In genomic region chr7:101237206-101238067, GRCh38 we compare ENCODE assay signal across 9 cellular contexts. TPM values are rescaled to one million over a fixed set of nuclear protein-coding genes. Genes with fewer than 3 reads are reported as not detected.
DNase-seq lines count a peak whose midpoint lies in the region; ATAC-seq and TF ChIP-seq lines count a peak whose summit lies in the region.
"Had no signal": no experiment of that assay in that cellular context is flagged by ENCODE, and none has a peak within 500 bp of the region (broad histone marks: within the 10 kb centered on the region; RNA-seq: fewer than 3 reads in every experiment).

TSS of gene CLDN15 (minus strand) at chr7:101237802. CDS start at chr7:101237581, 221 bp downstream.

- H2AFZ ChIP-seq in ACC112 (ENCODE audit: low read length, unreplicated experiment): no peak within 1 kb of the TSS
- H2AFZ ChIP-seq in PC-3 (ENCODE audit: low read length): no peak within 1 kb of the TSS

- H3K4me3 ChIP-seq in ACC112 (ENCODE audit: low read depth, low read length) (peak within 1 kb of the TSS; percentile 45; the same call in 1 of the 2 replicates), NT2/D1 (ENCODE audit: insufficient read length, low read depth) (no peak within 1 kb of the TSS), esophagus muscularis mucosa (peak within 1 kb of the TSS; percentile 12 to 52 (median 38)), PC-3 (ENCODE audit: low read length) (no peak within 1 kb of the TSS)

- no peaks in the 10 kb centered on the region for H3K9me2 ChIP-seq in PC-3 (replicated peaks; ENCODE audit: low read length)

- no peak for ATAC-seq in natural killer cell treated with Interleukin-12 subunit alpha and Interleukin-12 subunit beta and Interleukin-15 and Interleukin-18, amount 100 ng/mL, for 72 hours
- ATAC-seq in GM18867 (IDR thresholded peaks at IDR 0.05; ENCODE audit: unreplicated experiment): no peak
- no peak for ATAC-seq in PC-3

- no peak for TF ChIP-seq EP300 in esophagus muscularis mucosa (IDR thresholded peaks at IDR 0.05)

- no peaks in the 10 kb centered on the region for H4K20me1 ChIP-seq in PC-3 (ENCODE audit: low read length)

- no peaks in the 10 kb centered on the region for H3K36me3 Mint-ChIP-seq in natural killer cell treated with Interleukin-12 subunit alpha and Interleukin-12 subunit beta and Interleukin-15 and Interleukin-18, amount 100 ng/mL, for 72 hours

- no peak for TF ChIP-seq CTCF in esophagus muscularis mucosa (IDR thresholded peaks at IDR 0.05)
- no peak for TF ChIP-seq CTCF in PC-3 (conservative IDR thresholded peaks at IDR 0.05; ENCODE audit: low read depth, low read length)

- intact Hi-C loops in esophagus muscularis mucosa (cut with DNase I): no loop called here
- intact Hi-C loops in PC-3 (cut with micrococcal nuclease): no loop called here

- H3K27ac ChIP-seq in ACC112 (ENCODE audit: low read depth, low read length): peak within 1 kb of the TSS; percentile 58
- peak within 1 kb of the TSS; percentile 74 to 98 (median 80) for H3K27ac ChIP-seq in esophagus muscularis mucosa (replicated peaks in 1 of 4)
- H3K27ac ChIP-seq in PC-3 (ENCODE audit: low read length): no peak within 1 kb of the TSS

- H3K27me3 ChIP-seq in ACC112 (ENCODE audit: insufficient read depth, low read length) (no peaks in the 10 kb centered on the region), NT2/D1 (ENCODE audit: insufficient read depth, insufficient read length) (no peaks in the 10 kb centered on the region), esophagus muscularis mucosa (peaks cover 0 to 3% (median 0%) of the 10 kb centered on the region in 4 donors), PC-3 (ENCODE audit: low read length) (no peaks in the 10 kb centered on the region)

- CTCF ChIA-PET in PC-3 (lab: Charles Lee): no interaction called here

- no peaks in the 10 kb centered on the region for H3K27me3 Mint-ChIP-seq in natural killer cell treated with Interleukin-12 subunit alpha and Interleukin-12 subunit beta and Interleukin-15 and Interleukin-18, amount 100 ng/mL, for 72 hours

- POLR2A ChIA-PET in PC-3 (lab: Charles Lee; ENCODE audit: unreplicated experiment): interaction anchor here (0.5 to 0.6 kb wide), 2 partner anchors 34 to 645 kb away, joined by 3 to 5 read pairs; no protein-coding TSS in a partner anchor

- H3K4me3 Mint-ChIP-seq in natural killer cell treated with Interleukin-12 subunit alpha and Interleukin-12 subunit beta and Interleukin-15 and Interleukin-18, amount 100 ng/mL, for 72 hours: no peak within 1 kb of the TSS

- no peaks in the 10 kb centered on the region for H3F3A ChIP-seq in PC-3 (ENCODE audit: low read length, unreplicated experiment)

- H3K9me3 Mint-ChIP-seq in natural killer cell treated with Interleukin-12 subunit alpha and Interleukin-12 subunit beta and Interleukin-15 and Interleukin-18, amount 100 ng/mL, for 72 hours: no peaks in the 10 kb centered on the region

- no peaks in the 10 kb centered on the region for H3K4me1 Mint-ChIP-seq in natural killer cell treated with Interleukin-12 subunit alpha and Interleukin-12 subunit beta and Interleukin-15 and Interleukin-18, amount 100 ng/mL, for 72 hours (ENCODE audit: low read depth in 2 of 2)

- no peak within 1 kb of the TSS for H3K27ac Mint-ChIP-seq in natural killer cell treated with Interleukin-12 subunit alpha and Interleukin-12 subunit beta and Interleukin-15 and Interleukin-18, amount 100 ng/mL, for 72 hours

- H3K79me2 ChIP-seq in ACC112 (ENCODE audit: control insufficient read depth, insufficient read depth, low read length, unreplicated experiment) (peaks cover 5% of the 10 kb centered on the region), PC-3 (ENCODE audit: low read length) (no peaks in the 10 kb centered on the region)

- H3K9me3 ChIP-seq in NT2/D1 (ENCODE audit: insufficient read depth, low read length) (no peaks in the 10 kb centered on the region), esophagus muscularis mucosa (no peaks in the 10 kb centered on the region), PC-3 (ENCODE audit: low read length) (no peaks in the 10 kb centered on the region)

- H3K4me2 ChIP-seq in PC-3 (ENCODE audit: low read length): no peak within 1 kb of the TSS

- H3K9ac ChIP-seq in NT2/D1 (ENCODE audit: insufficient read length, low read depth): peak within 1 kb of the TSS; percentile 18
- H3K9ac ChIP-seq in PC-3 (ENCODE audit: low read length): no peak within 1 kb of the TSS

- H3K36me3 ChIP-seq in ACC112 (ENCODE audit: insufficient read depth, low read length) (no peaks in the 10 kb centered on the region), NT2/D1 (ENCODE audit: insufficient read depth, insufficient read length, low read length) (peaks cover 34% of the 10 kb centered on the region), esophagus muscularis mucosa (peaks cover 6 to 46% (median 35%) of the 10 kb centered on the region in 4 donors), PC-3 (ENCODE audit: low read depth, low read length) (no peaks in the 10 kb centered on the region)

- DNase-seq in NT2/D1 (ENCODE audit: low read depth, low spot score): no peak
- DNase-seq in esophagus muscularis mucosa (ENCODE audit: extremely low spot score): peak; percentile 93
- no peak for DNase-seq in natural killer cell treated with Interleukin-12 subunit alpha and Interleukin-12 subunit beta and Interleukin-15 and Interleukin-18, amount 100 ng/mL, for 72 hours (ENCODE audit: low spot score)
- no peak for DNase-seq in HuH-7.5 (ENCODE audit: low spot score)
- no peak for DNase-seq in SKM-1 (lab: John Stamatoyannopoulos, UW; ENCODE audit: unreplicated experiment)
- DNase-seq in PC-3: no peak
- DNase-seq: DMS79 had no signal

- peaks cover 15% of the 10 kb centered on the region for H3K4me1 ChIP-seq in ACC112 (ENCODE audit: control insufficient read depth, insufficient read depth, low read length, unreplicated experiment)
- H3K4me1 ChIP-seq in NT2/D1 (ENCODE audit: insufficient read depth, insufficient read length): peaks cover 10% of the 10 kb centered on the region
- peaks cover 47 to 61% (median 58%) of the 10 kb centered on the region in 4 donors for H3K4me1 ChIP-seq in esophagus muscularis mucosa
- H3K4me1 ChIP-seq in PC-3 (ENCODE audit: insufficient read depth, low read length): no peaks in the 10 kb centered on the region; the same call in 1 of the 2 replicates

- WGBS in esophagus muscularis mucosa: 23% methylated on average over 6 of the region's 31 CpGs

- no peak for TF ChIP-seq POLR2A in esophagus muscularis mucosa (IDR thresholded peaks at IDR 0.05; ENCODE audit: low read depth)

- no TSS peak for BruUV-seq in PC-3 (replicated peaks; lab: Mats Ljungman, UMichigan)

RNA-seq across cellular contexts. Expression of gene CLDN15, which starts in this region (rescaled TPM):
- total RNA-seq in esophagus muscularis mucosa: 1 to 10 TPM; 5.3 to 9.1 (median 6.4) TPM
- total RNA-seq in natural killer cell treated with Interleukin-12 subunit alpha and Interleukin-12 subunit beta and Interleukin-15 and Interleukin-18, amount 100 ng/mL, for 72 hours: 10 to 100 TPM; 16.6 to 34.0 TPM
- 6.7 and 9.9 TPM in 2 replicates for total RNA-seq in PC-3 (2014; rRNA removed)

Comparison
In these comparisons a context has a peak if more than half of its experiments do, and no peak if none do; other contexts are left out.
1. H3K4me3 ChIP-seq: peak in ACC112 (single experiment) and esophagus muscularis mucosa (4 of 4); none in NT2/D1 (single experiment) and PC-3 (single experiment).